In the genomic region with DNA sequence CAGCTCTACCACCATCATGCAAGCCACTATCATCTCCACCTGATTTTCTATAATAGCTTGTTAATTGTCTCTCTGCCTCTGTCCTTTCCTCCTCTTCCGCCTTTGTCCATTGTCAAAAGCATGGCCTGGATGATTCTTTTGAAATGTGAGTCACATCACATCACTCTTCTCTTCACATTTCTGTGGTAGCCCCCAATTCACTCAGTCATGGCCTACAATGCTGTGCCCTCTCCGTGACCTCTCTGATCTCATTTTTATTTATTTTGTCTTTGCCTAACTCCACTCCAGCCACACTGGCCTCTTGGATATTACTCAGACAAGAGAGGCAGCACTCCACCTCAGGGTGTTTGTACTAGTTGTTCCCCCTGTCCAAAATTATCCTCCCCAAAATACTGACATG, we compare ENCODE assay signal across 17 cellular contexts.
"Had no signal": no experiment of that assay in that cellular context is flagged by ENCODE, and none has a peak within 500 bp of the region (broad histone marks: within the 10 kb centered on the region; RNA-seq: fewer than 3 reads in every experiment).

No MANE protein-coding gene starts in this region.

- H3K9me3 Mint-ChIP-seq: activated T-cell treated with anti-CD3 and anti-CD28 coated beads, Interleukin-2, amount 50 U/mL, for 4 hours; nephron; type B pancreatic cell had no signal

- H3K4me3 ChIP-seq: esophagus squamous epithelium, prostate gland, suprapubic skin had no signal

- H3K36me3 Mint-ChIP-seq: activated CD8-positive, alpha-beta memory T cell treated with anti-CD3 and anti-CD28 coated beads, Interleukin-2, amount 10 ng/mL, durations not matched to agents 7 days and 5 days; type B pancreatic cell had no signal

- FAIRE-seq: colon, frontal cortex had no signal

- H3K4me1 ChIP-seq: prostate gland had no signal

- H3K9me3 ChIP-seq: esophagus squamous epithelium, prostate gland, suprapubic skin had no signal

- H3K27ac Mint-ChIP-seq: activated CD8-positive, alpha-beta memory T cell treated with anti-CD3 and anti-CD28 coated beads, Interleukin-2, amount 10 ng/mL, durations not matched to agents 7 days and 5 days; activated naive CD8-positive, alpha-beta T cell; nephron; type B pancreatic cell had no signal

- ATAC-seq: activated CD8-positive, alpha-beta memory T cell treated with anti-CD3 and anti-CD28 coated beads, Interleukin-2, amount 10 ng/mL, durations not matched to agents 7 days and 5 days; activated T-cell treated with anti-CD3 and anti-CD28 coated beads, Interleukin-2, amount 50 U/mL, for 4 hours; left cardiac atrium; sciatic nerve; stimulated activated naive CD8-positive, alpha-beta T cell treated with anti-CD3 and anti-CD28 coated beads, Interleukin-15, Interleukin-2, amounts not matched to agents 100 U/mL and 50 U/mL, for 24 hours had no signal

- H3K4me3 Mint-ChIP-seq: activated CD8-positive, alpha-beta memory T cell treated with anti-CD3 and anti-CD28 coated beads, Interleukin-2, amount 10 ng/mL, durations not matched to agents 7 days and 5 days; activated naive CD8-positive, alpha-beta T cell; activated T-cell treated with anti-CD3 and anti-CD28 coated beads, Interleukin-2, amount 50 U/mL, for 4 hours; nephron; type B pancreatic cell had no signal

- H3K4me1 Mint-ChIP-seq: activated CD8-positive, alpha-beta memory T cell treated with anti-CD3 and anti-CD28 coated beads, Interleukin-2, amount 10 ng/mL, durations not matched to agents 7 days and 5 days had no signal

- H3K27ac ChIP-seq: esophagus squamous epithelium, prostate gland, suprapubic skin had no signal

- DNase-seq: activated CD4-positive, alpha-beta T cell treated with anti-CD3 and anti-CD28 coated beads for 1 hour; activated CD4-positive, alpha-beta T cell treated with anti-CD3 and anti-CD28 coated beads, Interleukin-2, amount 50 U/mL, for 48 hours; activated CD8-positive, alpha-beta memory T cell treated with anti-CD3 and anti-CD28 coated beads, Interleukin-2, amount 10 ng/mL, durations not matched to agents 7 days and 5 days; activated gamma-delta T cell; activated T-cell treated with anti-CD3 and anti-CD28 coated beads, Interleukin-2, amount 50 U/mL, for 4 hours; esophagus squamous epithelium; hippocampal formation; left cardiac atrium; stimulated activated naive CD8-positive, alpha-beta T cell treated with anti-CD3 and anti-CD28 coated beads, Interleukin-15, Interleukin-2, amounts not matched to agents 100 U/mL and 50 U/mL, for 24 hours had no signal

- H3K36me3 ChIP-seq: esophagus squamous epithelium, prostate gland, suprapubic skin had no signal
